In genomic region chr3:129632556-129632955, GRCh38 we compare ENCODE assay signal across 19 cellular contexts. TPM values are rescaled to one million over a fixed set of nuclear protein-coding genes. Genes with fewer than 3 reads are reported as not detected.
DNase-seq lines count a peak whose midpoint lies in the region; ATAC-seq and TF ChIP-seq lines count a peak whose summit lies in the region.
"Had no signal": no experiment of that assay in that cellular context is flagged by ENCODE, and none has a peak within 500 bp of the region (broad histone marks: within the 10 kb centered on the region; RNA-seq: fewer than 3 reads in every experiment).

No MANE protein-coding gene starts in this region.

- peaks cover 4% of the 10 kb centered on the region for H3K9me3 ChIP-seq in WERI-Rb-1 (ENCODE audit: severe bottlenecking)
- no peaks in the 10 kb centered on the region for H3K9me3 ChIP-seq in neural progenitor cell (ENCODE audit: low read depth)
- H3K9me3 ChIP-seq in thyroid gland, result no peaks in the 10 kb centered on the region
- H3K9me3 ChIP-seq: BE2C had no signal

- DNase-seq in NCI-H82 (lab: John Stamatoyannopoulos, UW), result peak; percentile 61
- DNase-seq in WERI-Rb-1, result peak; percentile 59
- DNase-seq in neural progenitor cell (ENCODE audit: low spot score), result no peak
- DNase-seq in thyroid gland, result no peak
- DNase-seq in activated CD4-positive, alpha-beta T cell treated with anti-CD3 and anti-CD28 coated beads for 48 hours, result no peak
- DNase-seq: ACHN; BE2C; C1 segment of cervical spinal cord; CD4-positive, CD25-positive, alpha-beta regulatory T cell; CD8-positive, alpha-beta memory T cell; COR-L47; DMS 273 treated with DMSO at 0.1 percent for 48 hours; DMS53; DND-41; EL; HCEC 1CT had no signal

- H3K4me1 ChIP-seq in neural progenitor cell, result no peaks in the 10 kb centered on the region
- peaks cover 7 to 10% of the 10 kb centered on the region in 2 donors for H3K4me1 ChIP-seq in thyroid gland
- H3K4me1 ChIP-seq: BE2C had no signal

- peak overlapping the region; percentile 12 for H3K27ac Mint-ChIP-seq in neural progenitor cell
- H3K27ac Mint-ChIP-seq: CD4-positive, CD25-positive, alpha-beta regulatory T cell; IgD-negative memory B cell had no signal

- H3K27ac ChIP-seq in WERI-Rb-1 (no peak overlapping the region), neural progenitor cell (no peak overlapping the region), thyroid gland (no peak overlapping the region)

- no peaks in the 10 kb centered on the region for H4K20me1 ChIP-seq in neural progenitor cell (ENCODE audit: low read depth)

- H3K36me3 Mint-ChIP-seq in neural progenitor cell, result peaks cover 4% of the 10 kb centered on the region
- H3K36me3 Mint-ChIP-seq: CD4-positive, CD25-positive, alpha-beta regulatory T cell had no signal

- no peaks in the 10 kb centered on the region for H3K27me3 ChIP-seq in WERI-Rb-1 (ENCODE audit: insufficient read depth, low read depth, severe bottlenecking)
- no peaks in the 10 kb centered on the region for H3K27me3 ChIP-seq in neural progenitor cell
- no peaks in the 10 kb centered on the region for H3K27me3 ChIP-seq in thyroid gland
- H3K27me3 ChIP-seq: BE2C had no signal

- H3F3A ChIP-seq in neural progenitor cell (ENCODE audit: low read depth), result peaks cover 9% of the 10 kb centered on the region

- H3K4me1 Mint-ChIP-seq in neural progenitor cell, result peaks cover 10% of the 10 kb centered on the region

- no peak overlapping the region for H3K4me3 Mint-ChIP-seq in neural progenitor cell
- H3K4me3 Mint-ChIP-seq: CD4-positive, CD25-positive, alpha-beta regulatory T cell had no signal

- TF ChIP-seq POLR2A in thyroid gland (IDR thresholded peaks at IDR 0.05), result no peak

- no peak overlapping the region for H3K9ac ChIP-seq in neural progenitor cell

- no peak for ATAC-seq in HG02973 (IDR thresholded peaks at IDR 0.05; ENCODE audit: unreplicated experiment)
- ATAC-seq: GM12878 had no signal

- H3K79me2 ChIP-seq in neural progenitor cell (ENCODE audit: low read depth), result no peaks in the 10 kb centered on the region

- H3K36me3 ChIP-seq in WERI-Rb-1, result no peaks in the 10 kb centered on the region
- no peaks in the 10 kb centered on the region for H3K36me3 ChIP-seq in neural progenitor cell
- H3K36me3 ChIP-seq in thyroid gland, result no peaks in the 10 kb centered on the region
- H3K36me3 ChIP-seq: BE2C had no signal

- peaks cover 14% of the 10 kb centered on the region for H3K9me3 Mint-ChIP-seq in neural progenitor cell
- H3K9me3 Mint-ChIP-seq: CD8-positive, alpha-beta memory T cell had no signal

- no peak overlapping the region for H3K4me3 ChIP-seq in WERI-Rb-1 (ENCODE audit: low read depth, low read length)
- no peak overlapping the region for H3K4me3 ChIP-seq in neural progenitor cell
- no peak overlapping the region for H3K4me3 ChIP-seq in thyroid gland (replicated peaks in 1 of 3)
- H3K4me3 ChIP-seq: GM12878 had no signal

- peaks cover 3% of the 10 kb centered on the region for H3K27me3 Mint-ChIP-seq in neural progenitor cell (ENCODE audit: insufficient read depth, low read depth)

- intact Hi-C loops in thyroid gland (cut with DNase I), result loop anchor here (5.0 kb wide), 1 partner anchor 300 kb away; no protein-coding TSS in a partner anchor

- TF ChIP-seq CTCF in WERI-Rb-1 (IDR thresholded peaks at IDR 0.05; ENCODE audit: low read depth, low read length) (no peak), neural progenitor cell (IDR thresholded peaks at IDR 0.05) (no peak), thyroid gland (IDR thresholded peaks at IDR 0.05) (no peak)

- H2AFZ ChIP-seq in neural progenitor cell (replicated peaks), result no peak overlapping the region

- no peak overlapping the region for H3K4me2 ChIP-seq in neural progenitor cell

- 91 to 94% methylated on average over 11 of the region's 11 CpGs for WGBS in thyroid gland, 2 donors

RNA-seq across cellular contexts. Expression of gene PLXND1, which starts 26.1 kb away (rescaled TPM):
- 9.0 and 12.9 TPM in 2 replicates for total RNA-seq in neural progenitor cell (ENCODE audit: low replicate concordance)
- total RNA-seq in thyroid gland, result 10 to 100 TPM; 50.7 to 69.8 (median 60.8) TPM

Comparison
In these comparisons a context has a peak if more than half of its experiments do, and no peak if none do; other contexts are left out.
1. DNase-seq: peak in NCI-H82 (single experiment) and WERI-Rb-1 (single experiment); none in neural progenitor cell (single experiment), thyroid gland (0 of 2) and activated CD4-positive, alpha-beta T cell treated with anti-CD3 and anti-CD28 coated beads for 48 hours (single experiment).